12 cellular contexts compared by ENCODE assay signal in genomic region chr16:28189237-28189636, GRCh38. TPM values are rescaled to one million over a fixed set of nuclear protein-coding genes. Genes with fewer than 3 reads are reported as not detected.
DNase-seq lines count a peak whose midpoint lies in the region; ATAC-seq, FAIRE-seq and TF ChIP-seq lines count a peak whose summit lies in the region.
"Had no signal": no experiment of that assay in that cellular context is flagged by ENCODE, and none has a peak within 500 bp of the region (broad histone marks: within the 10 kb centered on the region; RNA-seq: fewer than 3 reads in every experiment).

No MANE protein-coding gene starts in this region.

- H3K4me1 ChIP-seq in HepG2 (ENCODE audit: insufficient read depth, low read length) (peaks cover 1% of the 10 kb centered on the region), neural progenitor cell (no peaks in the 10 kb centered on the region)

- 100% methylated on average over 4 of the region's 4 CpGs for WGBS in HepG2 (ENCODE audit: low lambda C conversion rate)

- intact Hi-C loops in CD14-positive monocyte (cut with micrococcal nuclease) (loop anchor here in 1 of 2 donors (5.0 kb wide), 1 partner anchor 47 kb away; no protein-coding TSS in a partner anchor), HepG2 (cut with micrococcal nuclease; ENCODE audit: unreplicated experiment) (no loop called here)
- intact Hi-C loops in activated T-helper 1 cell treated with anti-CD3 and anti-CD28 coated beads, Interleukin-12 subunit alpha, Interleukin-12 subunit beta, Interleukin-2, Interleukin-4 antibody, amounts not matched to agents 30 ng/mL and 10 ng/mL and 1 ng/mL, durations not matched to agents 14 hours and 24 hours and 36 hours (cut with micrococcal nuclease), result no loop called here

- H3K4me2 ChIP-seq in HepG2 (ENCODE audit: low read depth, low read length), result no peak overlapping the region
- no peak overlapping the region for H3K4me2 ChIP-seq in neural progenitor cell

- H3K27ac ChIP-seq in HepG2 (ENCODE audit: extremely low read length, insufficient read depth, low read length) (no peak overlapping the region), neural progenitor cell (no peak overlapping the region)
- H3K27ac ChIP-seq: esophagus squamous epithelium had no signal

- H3K9ac ChIP-seq in HepG2 (ENCODE audit: insufficient read depth, low read depth, low read length), result no peak overlapping the region
- H3K9ac ChIP-seq in neural progenitor cell, result no peak overlapping the region

- H3K79me2 ChIP-seq in HepG2 (ENCODE audit: insufficient read depth, low read length) (peaks cover 89% of the 10 kb centered on the region), neural progenitor cell (ENCODE audit: low read depth) (peaks cover 100% of the 10 kb centered on the region)

- H3K27me3 Mint-ChIP-seq in CD14-positive monocyte (ENCODE audit: low read depth in 3 of 3), result peaks cover 0 to 3% (median 0%) of the 10 kb centered on the region in 3 donors
- no peaks in the 10 kb centered on the region for H3K27me3 Mint-ChIP-seq in activated T-helper 1 cell treated with anti-CD3 and anti-CD28 coated beads, Interleukin-12 subunit alpha, Interleukin-12 subunit beta, Interleukin-2, Interleukin-4 antibody, amounts not matched to agents 30 ng/mL and 10 ng/mL and 1 ng/mL, durations not matched to agents 14 hours and 24 hours and 36 hours (ENCODE audit: insufficient read depth)
- H3K27me3 Mint-ChIP-seq in neural progenitor cell (ENCODE audit: insufficient read depth, low read depth), result no peaks in the 10 kb centered on the region

- TF ChIP-seq CTCF in CD14-positive monocyte (IDR thresholded peaks at IDR 0.05) (no peak), HepG2 (CRISPR knock-in tag; IDR thresholded peaks at IDR 0.05) (no peak), neural progenitor cell (IDR thresholded peaks at IDR 0.05) (no peak)

- TF ChIP-seq POLR2A in HepG2 (IDR thresholded peaks at IDR 0.05; ENCODE audit: insufficient read depth in 1 of 2, low read depth in 2 of 2, low read length in 2 of 2), result no peak

- no peak overlapping the region for H3K4me3 ChIP-seq in HepG2 (replicated peaks in 1 of 3; ENCODE audit: insufficient read depth in 1 of 3, low read depth in 2 of 3, low read length in 3 of 3)
- no peak overlapping the region for H3K4me3 ChIP-seq in neural progenitor cell
- H3K4me3 ChIP-seq: esophagus squamous epithelium, stomach had no signal

- H3K9me3 ChIP-seq in HepG2 (ENCODE audit: low read length) (no peaks in the 10 kb centered on the region), neural progenitor cell (ENCODE audit: low read depth) (no peaks in the 10 kb centered on the region)
- H3K9me3 ChIP-seq: esophagus squamous epithelium, stomach had no signal

- no TSS peak for BruUV-seq in HepG2 (replicated peaks; lab: Mats Ljungman, UMichigan)

- peak; percentile 74 for DNase-seq in CD14-positive monocyte (ENCODE audit: low spot score)
- peak; percentile 48 for DNase-seq in HCEC 1CT
- DNase-seq in activated T-helper 1 cell treated with anti-CD3 and anti-CD28 coated beads, Interleukin-12 subunit alpha, Interleukin-12 subunit beta, Interleukin-2, Interleukin-4 antibody, amounts not matched to agents 30 ng/mL and 10 ng/mL and 1 ng/mL, durations not matched to agents 14 hours and 24 hours and 36 hours (ENCODE audit: low spot score), result no peak
- DNase-seq in HepG2 (ENCODE audit: low spot score), result no peak
- DNase-seq in hypothalamus (lab: John Stamatoyannopoulos, UW), result no peak
- DNase-seq in neural progenitor cell (ENCODE audit: low spot score), result no peak
- DNase-seq in cerebellar cortex (ENCODE audit: low spot score), result no peak
- DNase-seq: amniotic stem cell, esophagus squamous epithelium, NCI-H510A treated with DMSO at 0.1 percent for 48 hours, stomach had no signal

- H3K36me3 Mint-ChIP-seq in CD14-positive monocyte, result peaks cover 19 to 32% of the 10 kb centered on the region in 2 donors
- H3K36me3 Mint-ChIP-seq in activated T-helper 1 cell treated with anti-CD3 and anti-CD28 coated beads, Interleukin-12 subunit alpha, Interleukin-12 subunit beta, Interleukin-2, Interleukin-4 antibody, amounts not matched to agents 30 ng/mL and 10 ng/mL and 1 ng/mL, durations not matched to agents 14 hours and 24 hours and 36 hours (ENCODE audit: low read depth), result peaks cover 30% of the 10 kb centered on the region
- peaks cover 6% of the 10 kb centered on the region for H3K36me3 Mint-ChIP-seq in neural progenitor cell

- H3K27ac Mint-ChIP-seq in CD14-positive monocyte (peak overlapping the region; percentile 92 to 98 (median 97)), neural progenitor cell (no peak overlapping the region)
- peak overlapping the region; percentile 70 for H3K27ac Mint-ChIP-seq in activated T-helper 1 cell treated with anti-CD3 and anti-CD28 coated beads, Interleukin-12 subunit alpha, Interleukin-12 subunit beta, Interleukin-2, Interleukin-4 antibody, amounts not matched to agents 30 ng/mL and 10 ng/mL and 1 ng/mL, durations not matched to agents 14 hours and 24 hours and 36 hours

- ATAC-seq in HepG2, result no peak
- no peak for ATAC-seq in HG03175 (IDR thresholded peaks at IDR 0.05; ENCODE audit: unreplicated experiment)

- no peak for TF ChIP-seq RAD21 in HepG2 (CRISPR knock-in tag; IDR thresholded peaks at IDR 0.05)

- H3K9me3 Mint-ChIP-seq in CD14-positive monocyte, result peaks cover 0 to 6% (median 2%) of the 10 kb centered on the region in 7 donors
- H3K9me3 Mint-ChIP-seq in activated T-helper 1 cell treated with anti-CD3 and anti-CD28 coated beads, Interleukin-12 subunit alpha, Interleukin-12 subunit beta, Interleukin-2, Interleukin-4 antibody, amounts not matched to agents 30 ng/mL and 10 ng/mL and 1 ng/mL, durations not matched to agents 14 hours and 24 hours and 36 hours, result peaks cover 4% of the 10 kb centered on the region
- H3K9me3 Mint-ChIP-seq in neural progenitor cell, result peaks cover 3% of the 10 kb centered on the region

- no peaks in the 10 kb centered on the region for H3K27me3 ChIP-seq in HepG2 (ENCODE audit: control insufficient read depth in 1 of 2, insufficient read depth in 2 of 2, low read length in 2 of 2)
- no peaks in the 10 kb centered on the region for H3K27me3 ChIP-seq in neural progenitor cell
- H3K27me3 ChIP-seq: esophagus squamous epithelium, stomach had no signal

- in situ Hi-C loops in HepG2 (cut with HindIII; ENCODE audit: extremely low pct_ligation_motif_present, low pct_unique_long_range_greater_than_20kb), result no loop called here

- POLR2A ChIA-PET in HepG2 (lab: Yijun Ruan, JAX), result no interaction called here

- H3K36me3 ChIP-seq in HepG2 (replicated peaks in 1 of 2; ENCODE audit: control insufficient read depth in 1 of 2, insufficient read depth in 2 of 2, low read length in 2 of 2) (peaks cover 3 to 32% of the 10 kb centered on the region in 2 experiments; a peak in 4 of 5 replicates), neural progenitor cell (no peaks in the 10 kb centered on the region)

- H2AFZ ChIP-seq in HepG2 (ENCODE audit: low read length), result no peak overlapping the region
- no peak overlapping the region for H2AFZ ChIP-seq in neural progenitor cell (replicated peaks)

- no peaks in the 10 kb centered on the region for H3F3A ChIP-seq in neural progenitor cell (ENCODE audit: low read depth)

- CTCF ChIA-PET in HepG2 (lab: Yijun Ruan, JAX; ENCODE audit: low intra/inter-chr PET ratio, low total read pairs), result no interaction called here

- H3K4me3 Mint-ChIP-seq in CD14-positive monocyte, result peak overlapping the region; percentile 67 to 86
- peak overlapping the region; percentile 53 for H3K4me3 Mint-ChIP-seq in activated T-helper 1 cell treated with anti-CD3 and anti-CD28 coated beads, Interleukin-12 subunit alpha, Interleukin-12 subunit beta, Interleukin-2, Interleukin-4 antibody, amounts not matched to agents 30 ng/mL and 10 ng/mL and 1 ng/mL, durations not matched to agents 14 hours and 24 hours and 36 hours
- H3K4me3 Mint-ChIP-seq in neural progenitor cell, result no peak overlapping the region

- H4K20me1 ChIP-seq in HepG2 (ENCODE audit: insufficient read depth, low read length) (peaks cover 21% of the 10 kb centered on the region), neural progenitor cell (ENCODE audit: low read depth) (peaks cover 64% of the 10 kb centered on the region)

- no peak for TF ChIP-seq EP300 in HepG2 (IDR thresholded peaks at IDR 0.05; ENCODE audit: low read depth in 2 of 2, low read length in 2 of 2)
- TF ChIP-seq EP300 in HepG2 (CRISPR knock-in tag; IDR thresholded peaks at IDR 0.05; ENCODE audit: borderline replicate concordance), result no peak

- H3K4me1 Mint-ChIP-seq in CD14-positive monocyte (peaks cover 74% of the 10 kb centered on the region), neural progenitor cell (peaks cover 2% of the 10 kb centered on the region)
- peaks cover 93% of the 10 kb centered on the region for H3K4me1 Mint-ChIP-seq in activated T-helper 1 cell treated with anti-CD3 and anti-CD28 coated beads, Interleukin-12 subunit alpha, Interleukin-12 subunit beta, Interleukin-2, Interleukin-4 antibody, amounts not matched to agents 30 ng/mL and 10 ng/mL and 1 ng/mL, durations not matched to agents 14 hours and 24 hours and 36 hours (ENCODE audit: low read depth)

- FAIRE-seq in HepG2 (lab: Jason Lieb, UNC), result no peak

RNA-seq across cellular contexts. Expression of gene XPO6, which starts 22.5 kb away (rescaled TPM):
- polyA plus RNA-seq in CD14-positive monocyte, result 10 to 100 TPM; 35.7 to 38.3 TPM
- 213 and 225 TPM in 2 replicates for total RNA-seq in activated T-helper 1 cell treated with anti-CD3 and anti-CD28 coated beads, Interleukin-12 subunit alpha, Interleukin-12 subunit beta, Interleukin-2, Interleukin-4 antibody, amounts not matched to agents 30 ng/mL and 10 ng/mL and 1 ng/mL, durations not matched to agents 14 hours and 24 hours and 36 hours
- 102 and 109 TPM in 2 replicates for total RNA-seq in HepG2 (2016; rRNA removed; fragmentation: Illumina TruSeq; extraction: Trizol)
- total RNA-seq in HepG2 (2016; cell fraction: cytosol; rRNA removed; fragmentation: Illumina TruSeq; extraction: Trizol; ENCODE audit: low read depth), result 46.6 and 57.5 TPM in 2 replicates
- 85.8 and 109 TPM in 2 replicates for total RNA-seq in HepG2 (2016; cell fraction: insoluble cytoplasmic fraction; rRNA removed; fragmentation: Illumina TruSeq; extraction: Trizol)
- 87.0 and 101 TPM in 2 replicates for total RNA-seq in HepG2 (2016; cell fraction: membrane; rRNA removed; fragmentation: Illumina TruSeq; extraction: Trizol)
- 104 and 150 TPM in 2 replicates for total RNA-seq in HepG2 (2016; cell fraction: nucleus; rRNA removed; fragmentation: Illumina TruSeq; extraction: Trizol)
- 119 and 129 TPM in 2 replicates for polyA plus RNA-seq in HepG2 (2011; rRNA removed)
- polyA plus RNA-seq in HepG2 (2011; cell fraction: cytosol; rRNA removed), result 93.9 and 123 TPM in 2 replicates
- 278 and 283 TPM in 2 replicates for polyA plus RNA-seq in HepG2 (2011; cell fraction: nucleus; rRNA removed)
- 52.1 and 55.0 TPM in 2 replicates for polyA plus RNA-seq in HepG2 (2012)
- polyA plus RNA-seq in HepG2 (2016; cell fraction: cytosol; fragmentation: Illumina TruSeq; extraction: Trizol; ENCODE audit: low read depth), result 19.8 and 23.6 TPM in 2 replicates
- polyA plus RNA-seq in HepG2 (2016; cell fraction: insoluble cytoplasmic fraction; fragmentation: Illumina TruSeq; extraction: Trizol; ENCODE audit: low read depth), result 97.4 and 110 TPM in 2 replicates
- polyA plus RNA-seq in HepG2 (2016; cell fraction: membrane; fragmentation: Illumina TruSeq; extraction: Trizol; ENCODE audit: low read depth), result 67.2 and 72.4 TPM in 2 replicates
- 153 and 165 TPM in 2 replicates for polyA plus RNA-seq in HepG2 (2016; cell fraction: nucleus; fragmentation: Illumina TruSeq; extraction: Trizol; ENCODE audit: insufficient read depth, low read depth)
- 284 and 462 TPM in 2 replicates for polyA minus RNA-seq in HepG2 (2011; rRNA and poly(A)+ RNA removed; ENCODE audit: low replicate concordance)
- polyA minus RNA-seq in HepG2 (2011; cell fraction: cytosol; rRNA and poly(A)+ RNA removed), result 88.5 and 89.2 TPM in 2 replicates
- 247 and 281 TPM in 2 replicates for polyA minus RNA-seq in HepG2 (2011; cell fraction: nucleus; rRNA and poly(A)+ RNA removed)
- 71.6 and 75.5 TPM in 2 replicates for total RNA-seq in neural progenitor cell (ENCODE audit: low replicate concordance)

Comparison
In these comparisons a context has a peak if more than half of its experiments do, and no peak if none do; other contexts are left out.
1. DNase-seq: peak in CD14-positive monocyte (single experiment) and HCEC 1CT (single experiment); none in activated T-helper 1 cell treated with anti-CD3 and anti-CD28 coated beads, Interleukin-12 subunit alpha, Interleukin-12 subunit beta, Interleukin-2, Interleukin-4 antibody, amounts not matched to agents 30 ng/mL and 10 ng/mL and 1 ng/mL, durations not matched to agents 14 hours and 24 hours and 36 hours (single experiment), HepG2 (single experiment), hypothalamus (0 of 51), neural progenitor cell (single experiment) and cerebellar cortex (single experiment).